ENCODE assay signal across 8 cellular contexts in genomic region chr19:53103141-53103902, GRCh38.
DNase-seq lines count a peak whose midpoint lies in the region; ATAC-seq lines count a peak whose summit lies in the region.

TSS of gene ZNF160 (minus strand) at chr19:53103422. CDS start at chr19:53086276, 17,146 bp downstream.

- ATAC-seq in GM19043 (IDR thresholded peaks at IDR 0.05; ENCODE audit: low read depth, unreplicated experiment) (peak; percentile 89), HG03378 (IDR thresholded peaks at IDR 0.05; ENCODE audit: unreplicated experiment) (peak; percentile 79)

- H3K27ac ChIP-seq in cingulate gyrus (ENCODE audit: low read depth, low read length) = peak within 1 kb of the TSS; percentile 84

- DNase-seq in AG20443 (ENCODE audit: low spot score) = peak; percentile 100
- DNase-seq in NCI-H510A treated with DMSO at 0.1 percent for 48 hours (lab: John Stamatoyannopoulos, UW) = peak; percentile 86
- DNase-seq in activated CD4-positive, alpha-beta T cell treated with anti-CD3 and anti-CD28 coated beads for 4 hours = peak; percentile 98 to 99
- peak; percentile 89 for DNase-seq in kidney glomerular epithelial cell (lab: John Stamatoyannopoulos, UW)
- peak; percentile 97 to 99 for DNase-seq in stimulated activated CD4-positive, alpha-beta T cell treated with anti-CD3 and anti-CD28 coated beads, Interleukin-1b, Interleukin-23, amount 100 ng/mL, for 1 hour (ENCODE audit: low read depth in 2 of 2)

Comparison
In these comparisons a context has a peak if more than half of its experiments do, and no peak if none do; other contexts are left out.
1. Peak in every context shown above with its lines: DNase-seq, ATAC-seq and H3K27ac ChIP-seq.